Comparison of ENCODE assay signal across 21 cellular contexts in genomic region chr2:147204102-147204501, GRCh38.
DNase-seq lines count a peak whose midpoint lies in the region; ATAC-seq and TF ChIP-seq lines count a peak whose summit lies in the region.
"Had no signal": no experiment of that assay in that cellular context is flagged by ENCODE, and none has a peak within 500 bp of the region (broad histone marks: within the 10 kb centered on the region; RNA-seq: fewer than 3 reads in every experiment).

No MANE protein-coding gene starts in this region.

- H3K4me3 ChIP-seq in astrocyte of the spinal cord (ENCODE audit: low read depth, low read length): no peak overlapping the region
- H3K4me3 ChIP-seq: GM23338, lung had no signal

- H3K9me3 Mint-ChIP-seq in effector memory CD8-positive, alpha-beta T cell: peaks cover 7 to 9% of the 10 kb centered on the region in 2 donors

- no peaks in the 10 kb centered on the region for H3K4me1 Mint-ChIP-seq in effector memory CD8-positive, alpha-beta T cell (ENCODE audit: low read depth in 2 of 2)
- H3K4me1 Mint-ChIP-seq: IgD-negative memory B cell had no signal

- in situ Hi-C loops in astrocyte of the spinal cord (cut with HindIII; ENCODE audit: low sequenced_read_pairs): no loop called here

- H3K27ac Mint-ChIP-seq in effector memory CD8-positive, alpha-beta T cell: no peak overlapping the region
- H3K27ac Mint-ChIP-seq: activated CD4-positive, alpha-beta memory T cell treated with anti-CD3 and anti-CD28 coated beads, Interleukin-2, amount 10 ng/mL, durations not matched to agents 7 days and 5 days; activated T-helper 1 cell treated with anti-CD3 and anti-CD28 coated beads, Interleukin-12 subunit alpha, Interleukin-12 subunit beta, Interleukin-2, Interleukin-4 antibody, amounts not matched to agents 30 ng/mL and 10 ng/mL and 1 ng/mL, durations not matched to agents 14 hours and 24 hours and 36 hours; GM23338; IgD-negative memory B cell; type B pancreatic cell had no signal

- no peak overlapping the region for H3K4me3 Mint-ChIP-seq in effector memory CD8-positive, alpha-beta T cell
- H3K4me3 Mint-ChIP-seq: activated CD4-positive, alpha-beta memory T cell treated with anti-CD3 and anti-CD28 coated beads, Interleukin-2, amount 10 ng/mL, durations not matched to agents 7 days and 5 days; activated T-helper 1 cell treated with anti-CD3 and anti-CD28 coated beads, Interleukin-12 subunit alpha, Interleukin-12 subunit beta, Interleukin-2, Interleukin-4 antibody, amounts not matched to agents 30 ng/mL and 10 ng/mL and 1 ng/mL, durations not matched to agents 14 hours and 24 hours and 36 hours; GM23338; IgD-negative memory B cell; type B pancreatic cell had no signal

- H3K27me3 Mint-ChIP-seq in effector memory CD8-positive, alpha-beta T cell: no peaks in the 10 kb centered on the region
- H3K27me3 Mint-ChIP-seq: activated CD4-positive, alpha-beta memory T cell treated with anti-CD3 and anti-CD28 coated beads, Interleukin-2, amount 10 ng/mL, durations not matched to agents 7 days and 5 days; IgD-negative memory B cell; type B pancreatic cell had no signal

- ATAC-seq in effector memory CD8-positive, alpha-beta T cell (replicated peaks): no peak
- ATAC-seq in stimulated activated naive CD8-positive, alpha-beta T cell treated with anti-CD3 and anti-CD28 coated beads, Interleukin-15, Interleukin-2, amounts not matched to agents 100 U/mL and 50 U/mL, for 24 hours: no peak
- ATAC-seq: GM23338, right cardiac atrium had no signal

- H3K36me3 Mint-ChIP-seq in effector memory CD8-positive, alpha-beta T cell (ENCODE audit: insufficient read depth): no peaks in the 10 kb centered on the region
- H3K36me3 Mint-ChIP-seq: IgD-negative memory B cell, type B pancreatic cell had no signal

- no peak for TF ChIP-seq CTCF in astrocyte of the spinal cord (IDR thresholded peaks at IDR 0.05; ENCODE audit: low read depth, low read length)

- peak; percentile 7 for DNase-seq in AG08396 (ENCODE audit: low spot score)
- peak; percentile 78 for DNase-seq in HS-5 (ENCODE audit: low read depth)
- DNase-seq in astrocyte of the spinal cord (ENCODE audit: low read depth, low spot score): peak; percentile 90
- DNase-seq in iris pigment epithelial cell (ENCODE audit: low read depth): peak; percentile 70
- DNase-seq in effector memory CD8-positive, alpha-beta T cell: no peak
- no peak for DNase-seq in stimulated activated CD4-positive, alpha-beta T cell treated with anti-CD3 and anti-CD28 coated beads, Interleukin-4, amount 100 ng/mL, for 24 hours
- no peak for DNase-seq in stimulated activated naive CD8-positive, alpha-beta T cell treated with anti-CD3 and anti-CD28 coated beads, Interleukin-15, Interleukin-2, amounts not matched to agents 100 U/mL and 50 U/mL, for 24 hours
- no peak for DNase-seq in GOT3 (lab: John Stamatoyannopoulos, UW)
- DNase-seq: activated CD4-positive, alpha-beta memory T cell treated with anti-CD3 and anti-CD28 coated beads, Interleukin-2, amount 10 ng/mL, durations not matched to agents 7 days and 5 days; AML-193; amniotic stem cell; cortex of kidney; NCI-H1417 treated with DMSO at 0.1 percent for 48 hours; NCI-H524 treated with DMSO at 0.1 percent for 48 hours; right cardiac atrium; stimulated activated CD4-positive, alpha-beta T cell treated with anti-CD3 and anti-CD28 coated beads, Interleukin-4, amount 100 ng/mL, for 1 hour had no signal

Comparison
In these comparisons a context has a peak if more than half of its experiments do, and no peak if none do; other contexts are left out.
1. DNase-seq: peak in AG08396 (single experiment), HS-5 (single experiment), astrocyte of the spinal cord (single experiment) and iris pigment epithelial cell (single experiment); none in effector memory CD8-positive, alpha-beta T cell (0 of 3), stimulated activated CD4-positive, alpha-beta T cell treated with anti-CD3 and anti-CD28 coated beads, Interleukin-4, amount 100 ng/mL, for 24 hours (single experiment), stimulated activated naive CD8-positive, alpha-beta T cell treated with anti-CD3 and anti-CD28 coated beads, Interleukin-15, Interleukin-2, amounts not matched to agents 100 U/mL and 50 U/mL, for 24 hours (single experiment) and GOT3 (single experiment).